25 cellular contexts compared by ENCODE assay signal in the genomic region with DNA sequence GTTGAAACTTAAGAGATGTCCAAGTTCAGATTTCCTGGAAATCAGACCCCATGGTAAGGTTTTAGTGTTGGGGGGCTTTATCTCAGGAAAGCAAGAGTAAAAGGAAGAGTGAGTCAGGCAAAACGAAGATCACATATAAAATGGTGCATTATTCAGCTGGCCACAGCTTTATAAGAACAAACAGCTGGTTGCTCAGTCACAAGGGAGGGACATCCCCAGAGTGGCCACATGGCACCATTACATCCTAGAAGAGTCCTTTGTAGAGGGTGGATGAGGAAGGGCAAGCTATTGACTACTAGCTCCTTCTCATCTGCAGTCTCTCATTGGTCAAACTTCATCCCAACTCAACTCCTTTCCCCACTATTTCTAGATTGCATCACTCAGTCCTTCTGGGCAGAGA.
"Had no signal": no experiment of that assay in that cellular context is flagged by ENCODE, and none has a peak within 500 bp of the region (broad histone marks: within the 10 kb centered on the region; RNA-seq: fewer than 3 reads in every experiment).

No MANE protein-coding gene starts in this region.

- H3K36me3 ChIP-seq: brain microvascular endothelial cell, cardiac muscle cell had no signal

- H3K4me1 Mint-ChIP-seq: activated naive CD4-positive, alpha-beta T cell treated with anti-CD3 and anti-CD28 coated beads, Interleukin-2, amount 10 ng/mL, durations not matched to agents 7 days and 5 days; activated naive CD8-positive, alpha-beta T cell treated with anti-CD3 and anti-CD28 coated beads for 36 hours; T-cell had no signal

- H3K4me3 ChIP-seq: cardiac muscle cell, SK-N-MC had no signal

- H3K36me3 Mint-ChIP-seq: activated naive CD4-positive, alpha-beta T cell treated with anti-CD3 and anti-CD28 coated beads, Interleukin-2, amount 10 ng/mL, durations not matched to agents 7 days and 5 days; activated naive CD8-positive, alpha-beta T cell treated with anti-CD3 and anti-CD28 coated beads for 36 hours; T-cell had no signal

- H3K4me3 Mint-ChIP-seq: activated CD8-positive, alpha-beta T cell treated with anti-CD3 and anti-CD28 coated beads for 36 hours; activated naive CD4-positive, alpha-beta T cell treated with anti-CD3 and anti-CD28 coated beads, Interleukin-2, amount 10 ng/mL, durations not matched to agents 7 days and 5 days; activated naive CD8-positive, alpha-beta T cell treated with anti-CD3 and anti-CD28 coated beads for 36 hours; activated T-cell treated with anti-CD3 and anti-CD28 coated beads, Interleukin-2, amount 50 U/mL, for 72 hours; T-cell had no signal

- H3K27ac Mint-ChIP-seq: activated CD8-positive, alpha-beta T cell treated with anti-CD3 and anti-CD28 coated beads for 36 hours; activated naive CD4-positive, alpha-beta T cell treated with anti-CD3 and anti-CD28 coated beads, Interleukin-2, amount 10 ng/mL, durations not matched to agents 7 days and 5 days; activated naive CD8-positive, alpha-beta T cell treated with anti-CD3 and anti-CD28 coated beads for 36 hours; activated T-cell treated with anti-CD3 and anti-CD28 coated beads, Interleukin-2, amount 50 U/mL, for 72 hours; activated T-helper 2 cell treated with anti-CD3 and anti-CD28 coated beads, Interferon-gamma antibody, Interleukin-2, Interleukin-4, amounts not matched to agents 10 μg/mL and 5 μg/mL and 100 μg/mL, durations not matched to agents 14 hours and 24 hours and 36 hours; T-cell had no signal

- DNase-seq: activated CD4-positive, alpha-beta T cell treated with anti-CD3 and anti-CD28 coated beads for 4 hours; activated CD8-positive, alpha-beta memory T cell treated with anti-CD3 and anti-CD28 coated beads, Interleukin-2, amount 50 U/mL, for 4 hours; activated CD8-positive, alpha-beta T cell treated with anti-CD3 and anti-CD28 coated beads for 36 hours; activated gamma-delta T cell treated with Interleukin-2 at 50 U/mL for 16 hours; activated naive CD4-positive, alpha-beta T cell treated with anti-CD3 and anti-CD28 coated beads, Interleukin-2, amount 10 ng/mL, durations not matched to agents 7 days and 5 days; activated naive CD8-positive, alpha-beta T cell treated with anti-CD3 and anti-CD28 coated beads for 36 hours; activated T-cell treated with anti-CD3 and anti-CD28 coated beads, Interleukin-2, amount 50 U/mL, for 72 hours; brain microvascular endothelial cell; KG1; NCI-H1092; NCI-H1417; NCI-H1930; NCI-H2171; NCI-H2227 treated with DMSO at 0.1 percent for 48 hours; NCI-H446 treated with DMSO at 0.1 percent for 48 hours; NCI-H524 treated with DMSO at 0.1 percent for 48 hours; NCI-H774; SIG-M5; T-cell; T-helper 2 cell; T1000 had no signal

- H3K27me3 ChIP-seq: brain microvascular endothelial cell, cardiac muscle cell had no signal

- H3K9me3 Mint-ChIP-seq: activated T-helper 2 cell treated with anti-CD3 and anti-CD28 coated beads, Interferon-gamma antibody, Interleukin-2, Interleukin-4, amounts not matched to agents 10 μg/mL and 5 μg/mL and 100 μg/mL, durations not matched to agents 14 hours and 24 hours and 36 hours had no signal

- H3K27ac ChIP-seq: brain microvascular endothelial cell, cardiac muscle cell, SK-N-MC had no signal

- ATAC-seq: activated CD4-positive, CD25-positive, alpha-beta regulatory T cell treated with anti-CD3 and anti-CD28 coated beads, Interleukin-2, amount 50 U/mL, for 24 hours; activated CD8-positive, alpha-beta T cell treated with anti-CD3 and anti-CD28 coated beads for 36 hours; activated T-cell treated with anti-CD3 and anti-CD28 coated beads, Interleukin-2, amount 50 U/mL, for 72 hours; T-cell had no signal
